ENCODE assay signal across 1 cellular context in genomic region chr1:42822833-42823392, GRCh38.
TF ChIP-seq lines count a peak whose summit lies in the region.

No MANE protein-coding gene starts in this region.

TF ChIP-seq in GM23338, 12 proteins besides CTCF, POLR2A, EP300 and RAD21 (continued from another document):
- TF ChIP-seq REST (IDR thresholded peaks at IDR 0.05; ENCODE audit: unreplicated experiment) (no peak), JUNB (IDR thresholded peaks at IDR 0.05; ENCODE audit: unreplicated experiment) (no peak), ZNF331 (CRISPR knock-in tag; IDR thresholded peaks at IDR 0.05; ENCODE audit: low read depth) (no peak), ZNF114 (CRISPR knock-in tag; IDR thresholded peaks at IDR 0.05) (no peak), NANOG (IDR thresholded peaks at IDR 0.05; ENCODE audit: borderline replicate concordance) (no peak), STAT1 (IDR thresholded peaks at IDR 0.05; ENCODE audit: unreplicated experiment) (no peak), EZH2phosphoT487 (IDR thresholded peaks at IDR 0.05; ENCODE audit: unreplicated experiment) (no peak), CREB1 (CRISPR knock-in tag; IDR thresholded peaks at IDR 0.05; ENCODE audit: low read depth) (no peak)
- TF ChIP-seq, protein P1, sequence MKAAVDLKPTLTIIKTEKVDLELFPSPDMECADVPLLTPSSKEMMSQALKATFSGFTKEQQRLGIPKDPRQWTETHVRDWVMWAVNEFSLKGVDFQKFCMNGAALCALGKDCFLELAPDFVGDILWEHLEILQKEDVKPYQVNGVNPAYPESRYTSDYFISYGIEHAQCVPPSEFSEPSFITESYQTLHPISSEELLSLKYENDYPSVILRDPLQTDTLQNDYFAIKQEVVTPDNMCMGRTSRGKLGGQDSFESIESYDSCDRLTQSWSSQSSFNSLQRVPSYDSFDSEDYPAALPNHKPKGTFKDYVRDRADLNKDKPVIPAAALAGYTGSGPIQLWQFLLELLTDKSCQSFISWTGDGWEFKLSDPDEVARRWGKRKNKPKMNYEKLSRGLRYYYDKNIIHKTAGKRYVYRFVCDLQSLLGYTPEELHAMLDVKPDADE (IDR thresholded peaks at IDR 0.05), result no peak
TF ChIP-seq in GM23338: peak in this region for 0.
